In the genomic region with DNA sequence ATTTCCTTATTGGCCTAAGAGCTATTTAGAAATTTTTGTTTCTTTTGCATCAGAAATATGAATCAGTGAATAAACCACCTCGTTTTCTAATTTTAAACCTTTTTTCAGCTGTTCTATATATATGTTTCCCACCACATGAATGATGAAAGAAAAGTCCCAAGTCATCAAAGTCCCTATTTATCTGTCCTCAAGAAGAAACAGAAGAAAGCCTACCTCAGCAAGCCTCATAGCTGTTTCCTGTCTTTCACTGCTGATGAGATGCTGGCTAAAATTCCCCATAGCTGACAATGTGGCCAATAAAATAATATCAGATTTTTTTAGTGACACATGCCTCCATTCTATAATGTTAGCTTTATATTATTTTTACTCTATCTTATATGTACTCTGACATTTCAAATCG, we compare ENCODE assay signal across 32 cellular contexts.
"Had no signal": no experiment of that assay in that cellular context is flagged by ENCODE, and none has a peak within 500 bp of the region (broad histone marks: within the 10 kb centered on the region; RNA-seq: fewer than 3 reads in every experiment).

No MANE protein-coding gene starts in this region.

- H3K27ac Mint-ChIP-seq: activated B cell treated with CpG ODN at 0.5 μM for 24 hours; activated CD4-positive, alpha-beta memory T cell treated with anti-CD3 and anti-CD28 coated beads for 36 hours; activated CD4-positive, alpha-beta T cell treated with anti-CD3 and anti-CD28 coated beads, Interleukin-2, amount 10 ng/mL, durations not matched to agents 24 days and 14 days; activated CD8-positive, alpha-beta T cell treated with anti-CD3 and anti-CD28 coated beads for 36 hours; activated naive CD4-positive, alpha-beta T cell treated with anti-CD3 and anti-CD28 coated beads for 36 hours; activated naive CD4-positive, alpha-beta T cell treated with anti-CD3 and anti-CD28 coated beads, Interleukin-2, amount 50 U/mL, for 72 hours; activated naive CD8-positive, alpha-beta T cell treated with anti-CD3 and anti-CD28 coated beads for 36 hours; activated T-cell treated with anti-CD3 and anti-CD28 coated beads, Interleukin-2, amount 50 U/mL, for 72 hours; activated T-helper 1 cell treated with anti-CD3 and anti-CD28 coated beads, Interleukin-12 subunit alpha, Interleukin-12 subunit beta, Interleukin-2, Interleukin-4 antibody, amounts not matched to agents 30 ng/mL and 10 ng/mL and 1 ng/mL, durations not matched to agents 14 hours and 24 hours and 36 hours; activated T-helper 17 cell treated with anti-CD3 and anti-CD28 coated beads, Interleukin-2, amount 50 U/mL, for 72 hours; T-helper 1 cell treated with Interleukin-12 subunit alpha and Interleukin-12 subunit beta and Interleukin-4 antibody, amounts not matched to agents 30 μg/mL and 1 μg/mL, for 36 hours; T-helper 2 cell treated with Interferon-gamma antibody and Interleukin-4, amounts not matched to agents 5 μg/mL and 100 μg/mL, for 36 hours had no signal

- H3K36me3 Mint-ChIP-seq: activated naive CD8-positive, alpha-beta T cell treated with anti-CD3 and anti-CD28 coated beads for 36 hours; brain had no signal

- DNase-seq: activated B cell treated with CpG ODN at 0.5 μM for 24 hours; activated CD4-positive, alpha-beta memory T cell treated with anti-CD3 and anti-CD28 coated beads for 36 hours; activated CD4-positive, alpha-beta T cell treated with anti-CD3 and anti-CD28 coated beads for 4 hours; activated CD4-positive, alpha-beta T cell treated with anti-CD3 and anti-CD28 coated beads, Interleukin-2, amount 10 ng/mL, durations not matched to agents 24 days and 14 days; activated CD4-positive, alpha-beta T cell treated with anti-CD3 and anti-CD28 coated beads, Interleukin-2, amount 50 U/mL, for 1 hour; activated CD4-positive, alpha-beta T cell treated with anti-CD3 and anti-CD28 coated beads, Interleukin-2, amount 50 U/mL, for 4 hours; activated CD4-positive, CD25-positive, alpha-beta regulatory T cell treated with anti-CD3 and anti-CD28 coated beads, Interleukin-2, amount 50 U/mL, for 72 hours; activated CD8-positive, alpha-beta memory T cell treated with anti-CD3 and anti-CD28 coated beads, Interleukin-2, amount 50 U/mL, for 4 hours; activated CD8-positive, alpha-beta T cell treated with anti-CD3 and anti-CD28 coated beads for 36 hours; activated effector memory CD4-positive, alpha-beta T cell treated with anti-CD3 and anti-CD28 coated beads, Interleukin-2, amount 50 U/mL, for 16 hours; activated gamma-delta T cell treated with Interleukin-2 at 50 U/mL for 16 hours; activated naive CD4-positive, alpha-beta T cell; activated naive CD4-positive, alpha-beta T cell treated with anti-CD3 and anti-CD28 coated beads for 36 hours; activated naive CD4-positive, alpha-beta T cell treated with anti-CD3 and anti-CD28 coated beads, Interleukin-2, amount 50 U/mL, for 16 hours; activated naive CD8-positive, alpha-beta T cell treated with anti-CD3 and anti-CD28 coated beads for 36 hours; activated T-cell treated with anti-CD3 and anti-CD28 coated beads for 4 hours; activated T-cell treated with anti-CD3 and anti-CD28 coated beads, Interleukin-2, amount 50 U/mL, for 1 hour; activated T-cell treated with anti-CD3 and anti-CD28 coated beads, Interleukin-2, amount 50 U/mL, for 4 hours; activated T-cell treated with anti-CD3 and anti-CD28 coated beads, Interleukin-2, amount 50 U/mL, for 72 hours; amniotic stem cell; aorta; central memory CD4-positive, alpha-beta T cell; T-helper 9 cell had no signal

- H3K36me3 ChIP-seq: adrenal gland had no signal

- FAIRE-seq: TTC549 had no signal

- H3K4me1 ChIP-seq: adrenal gland had no signal

- H3K9me3 ChIP-seq: adrenal gland had no signal

- H3K27me3 Mint-ChIP-seq: activated B cell treated with CpG ODN at 0.5 μM for 24 hours; activated CD4-positive, alpha-beta memory T cell treated with anti-CD3 and anti-CD28 coated beads for 36 hours; activated CD4-positive, alpha-beta T cell treated with anti-CD3 and anti-CD28 coated beads, Interleukin-2, amount 10 ng/mL, durations not matched to agents 24 days and 14 days; brain had no signal

- H3K27me3 ChIP-seq: adrenal gland had no signal

- ATAC-seq: activated CD8-positive, alpha-beta T cell treated with anti-CD3 and anti-CD28 coated beads for 36 hours; activated naive CD4-positive, alpha-beta T cell treated with anti-CD3 and anti-CD28 coated beads, Interleukin-2, amount 50 U/mL, for 72 hours; activated T-cell treated with anti-CD3 and anti-CD28 coated beads, Interleukin-2, amount 50 U/mL, for 4 hours; activated T-helper 17 cell treated with anti-CD3 and anti-CD28 coated beads, Interleukin-2, amount 50 U/mL, for 72 hours had no signal

- H3K4me3 Mint-ChIP-seq: activated B cell treated with CpG ODN at 0.5 μM for 24 hours; activated CD4-positive, alpha-beta memory T cell treated with anti-CD3 and anti-CD28 coated beads for 36 hours; activated CD4-positive, alpha-beta T cell treated with anti-CD3 and anti-CD28 coated beads, Interleukin-2, amount 10 ng/mL, durations not matched to agents 24 days and 14 days; activated CD8-positive, alpha-beta T cell treated with anti-CD3 and anti-CD28 coated beads for 36 hours; activated naive CD4-positive, alpha-beta T cell treated with anti-CD3 and anti-CD28 coated beads for 36 hours; activated naive CD8-positive, alpha-beta T cell treated with anti-CD3 and anti-CD28 coated beads for 36 hours; activated T-cell treated with anti-CD3 and anti-CD28 coated beads, Interleukin-2, amount 50 U/mL, for 4 hours; activated T-cell treated with anti-CD3 and anti-CD28 coated beads, Interleukin-2, amount 50 U/mL, for 72 hours; activated T-helper 1 cell treated with anti-CD3 and anti-CD28 coated beads, Interleukin-12 subunit alpha, Interleukin-12 subunit beta, Interleukin-2, Interleukin-4 antibody, amounts not matched to agents 30 ng/mL and 10 ng/mL and 1 ng/mL, durations not matched to agents 14 hours and 24 hours and 36 hours; activated T-helper 17 cell treated with anti-CD3 and anti-CD28 coated beads, Interleukin-2, amount 50 U/mL, for 72 hours; brain; T-helper 1 cell treated with Interleukin-12 subunit alpha and Interleukin-12 subunit beta and Interleukin-4 antibody, amounts not matched to agents 30 μg/mL and 1 μg/mL, for 36 hours; T-helper 2 cell treated with Interferon-gamma antibody and Interleukin-4, amounts not matched to agents 5 μg/mL and 100 μg/mL, for 36 hours had no signal

- H3K27ac ChIP-seq: adrenal gland, VCaP had no signal

- H3K4me3 ChIP-seq: adrenal gland had no signal

- H3K4me1 Mint-ChIP-seq: activated B cell treated with CpG ODN at 0.5 μM for 24 hours; activated CD4-positive, alpha-beta T cell treated with anti-CD3 and anti-CD28 coated beads, Interleukin-2, amount 10 ng/mL, durations not matched to agents 24 days and 14 days; activated naive CD8-positive, alpha-beta T cell treated with anti-CD3 and anti-CD28 coated beads for 36 hours; activated T-helper 17 cell treated with anti-CD3 and anti-CD28 coated beads, Interleukin-2, amount 50 U/mL, for 72 hours had no signal
